ENCODE assay signal across 8 cellular contexts in genomic region chr16:16374192-16374591, GRCh38. TPM values are rescaled to one million over a fixed set of nuclear protein-coding genes. Genes with fewer than 3 reads are reported as not detected.
DNase-seq lines count a peak whose midpoint lies in the region; ATAC-seq and TF ChIP-seq lines count a peak whose summit lies in the region.
"Not testable (repeated sequence)": the region's sequence is repeated elsewhere in the genome, so short reads cannot be mapped to it uniquely, and the experiment has no call there.
"Had no signal": no experiment of that assay in that cellular context is flagged by ENCODE, and none has a peak within 500 bp of the region (broad histone marks: within the 10 kb centered on the region; RNA-seq: fewer than 3 reads in every experiment).

No MANE protein-coding gene starts in this region.

- H3K4me1 ChIP-seq in right cardiac atrium (ENCODE audit: control insufficient read depth, insufficient read depth, low read length); right lobe of liver; upper lobe of right lung: not testable (repeated sequence)

- intact Hi-C loops in cardiac septum (cut with DNase I); right cardiac atrium (cut with DNase I); right lobe of liver (cut with DNase I); sciatic nerve (cut with DNase I); upper lobe of right lung (cut with DNase I): not testable (repeated sequence)

- TF ChIP-seq POLR2A in right lobe of liver (IDR thresholded peaks at IDR 0.05): not testable (repeated sequence)

- not testable (repeated sequence) for H3K27me3 ChIP-seq in right cardiac atrium (ENCODE audit: control insufficient read depth, insufficient read depth); right lobe of liver; upper lobe of right lung

- H3K9me3 ChIP-seq in right cardiac atrium (ENCODE audit: control insufficient read depth, low read length); right lobe of liver; upper lobe of right lung: not testable (repeated sequence)

- 89% methylated on average over 10 of the region's 25 CpGs for WGBS in right cardiac atrium
- no CpG with 5 or more reads among the region's 25 CpGs for WGBS in right lobe of liver (ENCODE audit: insufficient coverage, low coverage, low lambda C conversion rate, missing lambda C conversion rate)

- H3K4me3 ChIP-seq in right cardiac atrium (ENCODE audit: low read length); right lobe of liver; upper lobe of right lung: not testable (repeated sequence)

- not testable (repeated sequence) for ATAC-seq in right cardiac atrium, right lobe of liver, sciatic nerve, upper lobe of right lung

- not testable (repeated sequence) for TF ChIP-seq CTCF in right lobe of liver (IDR thresholded peaks at IDR 0.05); upper lobe of right lung (IDR thresholded peaks at IDR 0.05)

- H3K27ac ChIP-seq in right cardiac atrium (ENCODE audit: low read length); right lobe of liver; upper lobe of right lung: not testable (repeated sequence)

- not testable (repeated sequence) for H3K36me3 ChIP-seq in right lobe of liver, upper lobe of right lung

- peak; percentile 25 for DNase-seq in activated CD8-positive, alpha-beta memory T cell treated with anti-CD3 and anti-CD28 coated beads, Interleukin-2, amount 50 U/mL, for 48 hours
- DNase-seq in cardiac septum (ENCODE audit: low spot score) (peak; percentile 61), right cardiac atrium (peak in 2 of 3 donors; percentile 37 to 40), right lobe of liver (peak; percentile 1 to 27 (median 11)), mesenteric fat pad (ENCODE audit: low spot score) (peak; percentile 35), sciatic nerve (ENCODE audit: low spot score) (peak; percentile 23), upper lobe of right lung (peak; percentile 47)

RNA-seq across cellular contexts. Expression of gene NPIPA7, which starts 4.7 kb away (rescaled TPM):
- total RNA-seq in cardiac septum (5.5 TPM), right cardiac atrium (1 to 10 TPM; 2.2 to 5.1 (median 3.2) TPM), right lobe of liver (1 to 10 TPM; 1.8 to 10.0 (median 3.7) TPM), mesenteric fat pad (7.8 TPM), sciatic nerve (17.6 TPM), upper lobe of right lung (7.7 TPM)
- polyA plus RNA-seq in right cardiac atrium: 7.4 TPM
- polyA plus RNA-seq: CD14-positive monocyte had no signal

Comparison
In these comparisons a context has a peak if more than half of its experiments do, and no peak if none do; other contexts are left out.
1. DNase-seq: peak in every context shown above with its lines; median percentile 61 in cardiac septum; 47 in upper lobe of right lung; 38 in right cardiac atrium; 35 in mesenteric fat pad; 25 in activated CD8-positive, alpha-beta memory T cell treated with anti-CD3 and anti-CD28 coated beads, Interleukin-2, amount 50 U/mL, for 48 hours; 23 in sciatic nerve; 11 in right lobe of liver.